In genomic region chr3:146589899-146590508, GRCh38 we compare ENCODE assay signal across 8 cellular contexts. TPM values are rescaled to one million over a fixed set of nuclear protein-coding genes. Genes with fewer than 3 reads are reported as not detected.
DNase-seq lines count a peak whose midpoint lies in the region; ATAC-seq and TF ChIP-seq lines count a peak whose summit lies in the region.

No MANE protein-coding gene starts in this region.

- H3K9me3 ChIP-seq in A673 (ENCODE audit: low read depth, low read length, poor library complexity, severe bottlenecking) (no peaks in the 10 kb centered on the region), fibroblast of lung (ENCODE audit: control insufficient read depth, insufficient read depth, low read depth, low read length) (no peaks in the 10 kb centered on the region)

- no peak for TF ChIP-seq EP300 in Ishikawa (IDR thresholded peaks at IDR 0.05; ENCODE audit: borderline replicate concordance)

- H3K4me1 ChIP-seq in A673 (ENCODE audit: insufficient read depth, low read length, poor library complexity, severe bottlenecking) (no peaks in the 10 kb centered on the region), fibroblast of lung (ENCODE audit: control insufficient read depth, extremely low read depth, insufficient read depth, low read length) (no peaks in the 10 kb centered on the region)

- H3K4me3 ChIP-seq in A673 (ENCODE audit: low read depth, low read length, poor library complexity, severe bottlenecking): no peak overlapping the region
- H3K4me3 ChIP-seq in fibroblast of lung (replicated peaks in 1 of 4; ENCODE audit: control extremely low read depth in 1 of 4, insufficient read depth in 1 of 4, low read depth in 3 of 4, low read length in 4 of 4): no peak overlapping the region

- ATAC-seq in GM21717 (IDR thresholded peaks at IDR 0.05; ENCODE audit: unreplicated experiment): no peak
- no peak for ATAC-seq in GM21786 (IDR thresholded peaks at IDR 0.05; ENCODE audit: unreplicated experiment)

- H3K79me2 ChIP-seq in fibroblast of lung (ENCODE audit: control insufficient read depth, insufficient read depth, low read length): no peaks in the 10 kb centered on the region

- BruUV-seq in A673 (replicated peaks; lab: Mats Ljungman, UMichigan): no TSS peak

- H4K20me1 ChIP-seq in fibroblast of lung (ENCODE audit: control insufficient read depth, extremely low read depth, insufficient read depth, low read length): no peaks in the 10 kb centered on the region

- intact Hi-C loops in A673 (cut with micrococcal nuclease; ENCODE audit: unreplicated experiment): loop anchor here (2.0 to 10.0 kb wide), 2 partner anchors 51 to 525 kb away; no protein-coding TSS in a partner anchor

- H3K27me3 ChIP-seq in A673 (replicated peaks; ENCODE audit: insufficient read depth, low read depth, low read length, poor library complexity) (no peaks in the 10 kb centered on the region), fibroblast of lung (ENCODE audit: control insufficient read depth, insufficient read depth, low read length) (no peaks in the 10 kb centered on the region)

- no peak overlapping the region for H3K9ac ChIP-seq in fibroblast of lung (ENCODE audit: insufficient read depth, low read length)

- in situ Hi-C loops in SK-MEL-5 (cut with HindIII; ENCODE audit: low pct_unique_long_range_greater_than_20kb, low sequenced_read_pairs): loop anchor here (5.0 kb wide), 1 partner anchor 37 kb away; no protein-coding TSS in a partner anchor

- H3K27ac ChIP-seq in A673 (ENCODE audit: low read depth, low read length, poor library complexity, severe bottlenecking): no peak overlapping the region
- no peak overlapping the region for H3K27ac ChIP-seq in fibroblast of lung (ENCODE audit: insufficient read depth, low read length)

- no peak overlapping the region for H3K4me2 ChIP-seq in fibroblast of lung (ENCODE audit: extremely low read depth, insufficient read depth, low read length)

- peak; percentile 51; the same call in 1 of the 2 replicates for TF ChIP-seq RAD21 in Ishikawa (IDR thresholded peaks at IDR 0.05; ENCODE audit: low read depth)

- H2AFZ ChIP-seq in fibroblast of lung (ENCODE audit: low read length): no peak overlapping the region

- CTCF ChIA-PET in A673 (lab: Charles Lee) (interaction anchor here (0.6 kb wide), 1 partner anchor 649 kb away, joined by 5 read pairs; no protein-coding TSS in a partner anchor), GM10248 (lab: Yijun Ruan, JAX) (interaction anchor here (0.8 to 4.4 kb wide), 7 partner anchors 10 to 602 kb away, joined by 3 to 16 read pairs (median 4); no protein-coding TSS in a partner anchor)

- POLR2A ChIA-PET in A673 (lab: Charles Lee; ENCODE audit: low non-redundant PET) (no interaction called here), GM10248 (lab: Yijun Ruan, JAX) (no interaction called here)

- DNase-seq in A673 (ENCODE audit: low spot score): peak; percentile 60
- DNase-seq in GM10248 (ENCODE audit: extremely low spot score): peak; percentile 8
- DNase-seq in SK-MEL-5 (ENCODE audit: low read depth, low spot score): peak; percentile 75
- DNase-seq in fibroblast of lung (ENCODE audit: low read depth in 2 of 2): peak; percentile 39 to 72
- peak; percentile 35 for DNase-seq in putamen (ENCODE audit: low spot score)

- TF ChIP-seq CTCF in A673 (conservative IDR thresholded peaks at IDR 0.05; ENCODE audit: low read depth, low read length): peak; percentile 71
- TF ChIP-seq CTCF in GM10248 (IDR thresholded peaks at IDR 0.05; ENCODE audit: control extremely low read depth, extremely low read depth, low read depth, missing control alignments): peak; percentile 59
- peak; percentile 46 to 57 for TF ChIP-seq CTCF in fibroblast of lung (conservative IDR thresholded peaks at IDR 0.05 in 1 of 2, IDR thresholded peaks at IDR 0.05 in 1 of 2; ENCODE audit: low read depth in 1 of 2, low read length in 2 of 2)

- H3K36me3 ChIP-seq in A673 (ENCODE audit: insufficient read depth, low read length, poor library complexity, severe bottlenecking) (no peaks in the 10 kb centered on the region), fibroblast of lung (ENCODE audit: control insufficient read depth, insufficient read depth, low read length) (no peaks in the 10 kb centered on the region)

TF ChIP-seq in Ishikawa, 13 proteins besides CTCF, POLR2A, EP300 and RAD21:
- TF ChIP-seq NFIC (IDR thresholded peaks at IDR 0.05) (no peak), EGR1 (IDR thresholded peaks at IDR 0.05) (no peak), CREB1 (IDR thresholded peaks at IDR 0.05; ENCODE audit: low read depth) (no peak), TCF12 (IDR thresholded peaks at IDR 0.05; ENCODE audit: low read depth) (no peak), MAX (IDR thresholded peaks at IDR 0.05) (no peak), CEBPB (IDR thresholded peaks at IDR 0.05) (no peak), FOXM1 (IDR thresholded peaks at IDR 0.05; ENCODE audit: borderline replicate concordance, low read depth) (no peak), TAF1 (IDR thresholded peaks at IDR 0.05; ENCODE audit: low read depth) (no peak), REST (IDR thresholded peaks at IDR 0.05; ENCODE audit: low read depth) (no peak), ZBTB7A (IDR thresholded peaks at IDR 0.05; ENCODE audit: low read depth) (no peak), USF1 (IDR thresholded peaks at IDR 0.05) (no peak), TEAD4 (IDR thresholded peaks at IDR 0.05) (no peak), YY1 (IDR thresholded peaks at IDR 0.05; ENCODE audit: low read depth) (no peak)

RNA-seq across cellular contexts. Expression of gene PLSCR5, which starts 15.1 kb away (rescaled TPM):
- total RNA-seq in A673 (2021) (not detected in 2 replicates), fibroblast of lung (not detected in 2 replicates)
- total RNA-seq in SK-MEL-5 (2014; rRNA removed; shearing (Covaris generic)): not detected in 2 replicates
- polyA plus RNA-seq in SK-MEL-5 (2015; cell fraction: cytosol; rRNA removed): not detected in 2 replicates
- 0.64 TPM in 1 of 2 replicates, not detected in the other for polyA plus RNA-seq in SK-MEL-5 (2015; cell fraction: nucleus; rRNA removed)
- polyA plus RNA-seq in fibroblast of lung: not detected in 2 replicates
- not detected in 2 replicates for polyA plus RNA-seq in fibroblast of lung (2012)
- not detected in 2 replicates for polyA minus RNA-seq in fibroblast of lung (ENCODE audit: low replicate concordance)

RNA-seq across cellular contexts. Expression of gene PLSCR1, which starts 45.6 kb away (rescaled TPM):
- total RNA-seq in A673 (2021) (45.6 and 49.3 TPM in 2 replicates), fibroblast of lung (36.8 and 43.9 TPM in 2 replicates)
- 355 and 367 TPM in 2 replicates for total RNA-seq in SK-MEL-5 (2014; rRNA removed; shearing (Covaris generic))
- polyA plus RNA-seq in SK-MEL-5 (2015; cell fraction: cytosol; rRNA removed): 308 and 323 TPM in 2 replicates
- polyA plus RNA-seq in SK-MEL-5 (2015; cell fraction: nucleus; rRNA removed): 220 and 246 TPM in 2 replicates
- polyA plus RNA-seq in fibroblast of lung: 45.5 and 73.3 TPM in 2 replicates
- polyA plus RNA-seq in fibroblast of lung (2012): 26.0 and 40.7 TPM in 2 replicates
- polyA minus RNA-seq in fibroblast of lung (ENCODE audit: low replicate concordance): 17.1 and 28.8 TPM in 2 replicates

Comparison
In these comparisons a context has a peak if more than half of its experiments do, and no peak if none do; other contexts are left out.
1. DNase-seq: peak in every context shown above with its lines; median percentile 75 in SK-MEL-5; 60 in A673; 56 in fibroblast of lung; 35 in putamen; 8 in GM10248.